ENCODE assay signal across 8 cellular contexts in genomic region chr5:54743997-54744788, GRCh38.
DNase-seq lines count a peak whose midpoint lies in the region; ATAC-seq and TF ChIP-seq lines count a peak whose summit lies in the region.

No MANE protein-coding gene starts in this region.

- no peaks in the 10 kb centered on the region for H3K79me1 ChIP-seq in mesendoderm (ENCODE audit: low read length)

- intact Hi-C loops in activated B cell treated with CpG ODN at 0.5 μM for 24 hours (cut with micrococcal nuclease) = loop anchor here (1.0 kb wide), 1 partner anchor 10 kb away; no protein-coding TSS in a partner anchor

- no CpG with 5 or more reads among the region's 8 CpGs for WGBS in mesendoderm (ENCODE audit: extremely low coverage, insufficient coverage, low lambda C conversion rate)

- peak overlapping the region; percentile 72 for H3K18ac ChIP-seq in mesendoderm (ENCODE audit: low read length)

- no peaks in the 10 kb centered on the region for H3K27me3 Mint-ChIP-seq in activated B cell treated with CpG ODN at 0.5 μM for 24 hours

- H2BK5ac ChIP-seq in mesendoderm (ENCODE audit: low read length) = peak overlapping the region; percentile 35

- CTCF ChIA-PET in activated B cell treated with CpG ODN at 0.5 μM for 24 hours (lab: Charles Lee) = interaction anchor here (0.9 to 2.0 kb wide), 4 partner anchors 9 to 227 kb away, joined by 3 to 9 read pairs (median 5); partner anchors contain the start of gene SNX18

- no peak overlapping the region for H3K4me3 ChIP-seq in mesendoderm (ENCODE audit: low read length)

- no peaks in the 10 kb centered on the region for H3K36me3 Mint-ChIP-seq in activated B cell treated with CpG ODN at 0.5 μM for 24 hours (ENCODE audit: low read depth)

- POLR2A ChIA-PET in activated B cell treated with CpG ODN at 0.5 μM for 24 hours (lab: Charles Lee) = interaction anchor here (0.6 to 1.6 kb wide), 8 partner anchors 9 to 563 kb away, joined by 3 to 10 read pairs (median 6); partner anchors contain the start of genes DHX29 and SNX18

- peaks cover 34% of the 10 kb centered on the region for H3K4me1 Mint-ChIP-seq in activated B cell treated with CpG ODN at 0.5 μM for 24 hours

- ATAC-seq in GM19395 (IDR thresholded peaks at IDR 0.05; ENCODE audit: unreplicated experiment) = peak; percentile 81
- ATAC-seq in activated B cell treated with CpG ODN at 0.5 μM for 24 hours (ENCODE audit: low read depth) = peak; percentile 75
- peak; percentile 57 for ATAC-seq in stimulated activated naive CD8-positive, alpha-beta T cell treated with anti-CD3 and anti-CD28 coated beads, Interleukin-15, Interleukin-2, amounts not matched to agents 100 U/mL and 50 U/mL, for 24 hours

- H3K4ac ChIP-seq in mesendoderm (ENCODE audit: low read depth, low read length) = peak overlapping the region; percentile 81

- H4K5ac ChIP-seq in mesendoderm (ENCODE audit: low read length) = no peak overlapping the region

- no peaks in the 10 kb centered on the region for H3K36me3 ChIP-seq in mesendoderm (ENCODE audit: control insufficient read depth, insufficient read depth, low read length)

- H4K8ac ChIP-seq in mesendoderm (ENCODE audit: low read depth, low read length) = no peak overlapping the region

- DNase-seq in AG08395 (ENCODE audit: low spot score) (peak; percentile 79), HS-27A (ENCODE audit: low read depth) (peak; percentile 48), activated B cell treated with CpG ODN at 0.5 μM for 24 hours (no peak), dermis blood vessel endothelial cell (peak; percentile 68), mesendoderm (peak; percentile 78), NCI-H187 treated with DMSO at 0.1 percent for 48 hours (lab: John Stamatoyannopoulos, UW) (no peak)
- peak; percentile 25 for DNase-seq in stimulated activated naive CD8-positive, alpha-beta T cell treated with anti-CD3 and anti-CD28 coated beads, Interleukin-15, Interleukin-2, amounts not matched to agents 100 U/mL and 50 U/mL, for 24 hours

- no peak overlapping the region for H2BK15ac ChIP-seq in mesendoderm (replicated peaks; ENCODE audit: low read depth)

- no peak overlapping the region for H3K23ac ChIP-seq in mesendoderm (ENCODE audit: low read length)

- no peak for TF ChIP-seq CTCF in activated B cell treated with CpG ODN at 0.5 μM for 24 hours (IDR thresholded peaks at IDR 0.05)

- peak overlapping the region; percentile 68 for H3K27ac Mint-ChIP-seq in activated B cell treated with CpG ODN at 0.5 μM for 24 hours

- no peak overlapping the region for H3K4me2 ChIP-seq in mesendoderm (ENCODE audit: low read length)

- H3K9me3 Mint-ChIP-seq in activated B cell treated with CpG ODN at 0.5 μM for 24 hours = no peaks in the 10 kb centered on the region

- H3K4me3 Mint-ChIP-seq in activated B cell treated with CpG ODN at 0.5 μM for 24 hours = peak overlapping the region; percentile 33

- no peaks in the 10 kb centered on the region for H3K27me3 ChIP-seq in mesendoderm (ENCODE audit: insufficient read depth, low read length, poor library complexity)

- H2AK5ac ChIP-seq in mesendoderm (ENCODE audit: low read length) = no peak overlapping the region

- no peaks in the 10 kb centered on the region for H3K79me2 ChIP-seq in mesendoderm (ENCODE audit: control insufficient read depth, insufficient read depth, low read length)

- peak overlapping the region; percentile 75 for H3K56ac ChIP-seq in mesendoderm (ENCODE audit: low read length)

- no peaks in the 10 kb centered on the region for H3K4me1 ChIP-seq in mesendoderm (ENCODE audit: control insufficient read depth, low read depth, low read length)

- no peak overlapping the region for H3K9ac ChIP-seq in mesendoderm (ENCODE audit: low read length)

- H2BK120ac ChIP-seq in mesendoderm (ENCODE audit: low read depth, low read length) = no peak overlapping the region

- H3K27ac ChIP-seq in mesendoderm (ENCODE audit: low read depth, low read length) = peak overlapping the region; percentile 42

Comparison
In these comparisons a context has a peak if more than half of its experiments do, and no peak if none do; other contexts are left out.
1. DNase-seq: peak in AG08395 (single experiment), HS-27A (single experiment), dermis blood vessel endothelial cell (single experiment), mesendoderm (single experiment) and stimulated activated naive CD8-positive, alpha-beta T cell treated with anti-CD3 and anti-CD28 coated beads, Interleukin-15, Interleukin-2, amounts not matched to agents 100 U/mL and 50 U/mL, for 24 hours (single experiment); none in activated B cell treated with CpG ODN at 0.5 μM for 24 hours (single experiment) and NCI-H187 treated with DMSO at 0.1 percent for 48 hours (single experiment).
2. Peak in every context shown above with its lines, with median percentiles within 50 percentile points of each other: ATAC-seq.